In the genomic region with DNA sequence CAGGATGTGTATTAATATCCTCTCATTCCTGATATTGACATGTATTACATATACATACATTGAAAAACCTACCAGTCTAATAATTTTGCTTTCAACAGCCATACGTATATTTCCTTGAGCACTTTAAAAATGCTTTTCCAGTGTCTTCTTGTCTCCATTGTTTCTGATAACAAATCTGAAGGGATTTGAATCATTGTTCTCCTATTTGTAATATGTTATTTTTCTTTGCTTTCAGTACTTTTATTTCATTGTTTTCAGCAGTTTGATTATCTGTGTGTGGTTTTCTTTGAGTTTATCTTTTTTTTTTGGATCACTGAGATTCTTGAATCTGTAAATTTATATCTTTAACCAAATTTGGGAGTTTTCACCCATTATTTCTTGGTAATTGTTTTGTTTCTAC, we compare ENCODE assay signal across 28 cellular contexts.
"Had no signal": no experiment of that assay in that cellular context is flagged by ENCODE, and none has a peak within 500 bp of the region (broad histone marks: within the 10 kb centered on the region; RNA-seq: fewer than 3 reads in every experiment).

No MANE protein-coding gene starts in this region.

- H3K4me3 ChIP-seq: dorsolateral prefrontal cortex, heart right ventricle, left lung, mucosa of descending colon, right lobe of liver, smooth muscle cell, suprapubic skin, transverse colon, upper lobe of right lung, vagina had no signal

- H3K79me2 ChIP-seq: parathyroid adenoma had no signal

- H2AFZ ChIP-seq: parathyroid adenoma had no signal

- H3K27me3 ChIP-seq: dorsolateral prefrontal cortex, heart right ventricle, left lung, neutrophil, right lobe of liver, suprapubic skin, transverse colon, upper lobe of right lung, vagina had no signal

- H3K27ac ChIP-seq: dorsolateral prefrontal cortex, epithelial cell of prostate, heart right ventricle, left lung, neutrophil, parathyroid adenoma, right lobe of liver, suprapubic skin, transverse colon, upper lobe of right lung, vagina had no signal

- H3K9ac ChIP-seq: parathyroid adenoma had no signal

- H3K9me3 ChIP-seq: left lung, mucosa of descending colon, neutrophil, right lobe of liver, suprapubic skin, transverse colon, upper lobe of right lung, vagina had no signal

- H3K4me2 ChIP-seq: smooth muscle cell had no signal

- DNase-seq: dorsolateral prefrontal cortex; effector CD4-positive, alpha-beta T cell; foreskin fibroblast; glutamatergic neuron; heart right ventricle; hippocampal formation; left cardiac atrium; left lung; mesenchymal stem cell; mucosa of descending colon; naive B cell; right lobe of liver; stimulated activated CD4-positive, alpha-beta T cell treated with anti-CD3 and anti-CD28 coated beads, Interleukin-12 subunit alpha, Interleukin-12 subunit beta, amount 100 ng/mL, for 4 hours; stimulated activated CD4-positive, alpha-beta T cell treated with anti-CD3 and anti-CD28 coated beads, Interleukin-1b, Interleukin-23, amount 100 ng/mL, for 48 hours; stimulated activated CD4-positive, alpha-beta T cell treated with anti-CD3 and anti-CD28 coated beads, Interleukin-4, amount 100 ng/mL, for 1 hour; stimulated activated CD8-positive, alpha-beta memory T cell treated with anti-CD3 and anti-CD28 coated beads, Interleukin-4, amount 100 ng/mL, for 48 hours; stimulated activated naive CD4-positive, alpha-beta T cell; stimulated activated naive CD8-positive, alpha-beta T cell treated with anti-CD3 and anti-CD28 coated beads, Interleukin-15, amount 100 ng/mL, for 72 hours; transverse colon; upper lobe of right lung had no signal

- ATAC-seq: esophagus mucosa; heart right ventricle; left cardiac atrium; left lung; mucosa of descending colon; natural killer cell treated with Interleukin-12 subunit alpha and Interleukin-12 subunit beta and Interleukin-15 and Interleukin-18, amount 100 ng/mL, for 72 hours; right lobe of liver; stimulated activated naive CD8-positive, alpha-beta T cell treated with anti-CD3 and anti-CD28 coated beads, Interleukin-15, amount 100 ng/mL, for 72 hours; upper lobe of right lung had no signal

- H3K4me1 ChIP-seq: heart right ventricle, left lung, parathyroid adenoma, right lobe of liver, suprapubic skin, transverse colon, upper lobe of right lung, vagina had no signal
